ENCODE assay signal across 8 cellular contexts in the genomic region with DNA sequence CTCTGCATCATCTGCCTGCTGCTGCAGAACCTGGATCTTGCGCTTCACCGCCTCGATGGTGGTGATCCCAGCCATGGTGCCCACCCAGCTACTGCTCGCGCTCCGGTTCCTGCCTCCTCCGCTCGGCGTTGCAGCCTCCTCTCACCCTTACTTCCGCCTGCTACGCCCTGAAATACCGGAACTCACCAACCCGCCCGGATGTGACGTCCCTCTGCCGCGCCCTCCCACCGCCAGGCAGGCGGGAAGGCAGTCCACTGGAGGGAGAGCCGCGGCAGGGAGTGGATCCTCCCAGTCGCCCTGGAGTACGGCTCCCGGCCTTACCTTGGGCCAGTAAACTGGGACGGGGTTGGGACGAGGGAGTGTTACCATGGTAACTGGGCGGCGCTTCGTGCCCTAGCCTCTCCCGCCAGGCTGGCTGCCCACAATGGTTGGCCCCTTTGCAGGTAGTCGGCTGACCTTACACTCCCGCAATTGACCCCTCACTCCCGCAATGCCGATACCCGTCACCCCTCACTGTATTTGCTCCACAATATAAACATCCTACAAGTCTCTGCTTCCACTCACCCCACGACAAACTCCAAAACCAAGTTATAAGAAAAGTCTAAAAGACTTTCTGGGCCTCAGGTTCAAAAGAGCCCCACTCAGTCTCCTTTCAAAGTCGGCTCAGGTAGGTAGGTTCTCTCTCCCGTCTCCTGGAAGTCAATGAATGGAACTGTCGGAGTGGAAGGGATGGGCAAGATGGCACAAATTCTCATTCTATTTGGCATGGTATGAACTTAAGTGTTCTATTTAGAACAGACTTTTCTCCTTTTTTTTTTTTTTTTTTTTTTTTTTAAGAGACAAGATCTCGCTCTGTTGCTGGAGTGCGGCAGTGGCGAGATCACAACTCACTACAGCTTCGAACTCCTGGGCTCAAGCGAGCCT. TPM values are rescaled to one million over a fixed set of nuclear protein-coding genes. Genes with fewer than 3 reads are reported as not detected.
DNase-seq lines count a peak whose midpoint lies in the region; ATAC-seq and TF ChIP-seq lines count a peak whose summit lies in the region.

No MANE protein-coding gene starts in this region.

- peaks cover 46% of the 10 kb centered on the region for H3K79me2 ChIP-seq in GM23338 (replicated peaks; ENCODE audit: insufficient read depth)

- no peaks in the 10 kb centered on the region for H3K9me2 ChIP-seq in GM23338 (ENCODE audit: insufficient read depth)

- no peak overlapping the region; the same call in 1 of the 2 replicates for H2AFZ ChIP-seq in GM23338

- peaks cover 10% of the 10 kb centered on the region; the same call in 1 of the 2 replicates for H3K36me3 ChIP-seq in GM23338 (ENCODE audit: insufficient read depth)

- peak overlapping the region; percentile 98 for H3K27ac ChIP-seq in GM23338 (ENCODE audit: low read depth)

- intact Hi-C loops in activated T-helper 2 cell treated with anti-CD3 and anti-CD28 coated beads, Interferon-gamma antibody, Interleukin-2, Interleukin-4, amounts not matched to agents 10 μg/mL and 5 μg/mL and 100 μg/mL, durations not matched to agents 14 hours and 24 hours and 36 hours (cut with micrococcal nuclease), result loop anchor here (2.0 to 5.0 kb wide), 3 partner anchors 144 to 513 kb away; partner anchors contain the start of genes ATP8B2, ILF2 and RPS27

- peak overlapping the region; percentile 97 for H3K27ac Mint-ChIP-seq in GM23338
- H3K27ac Mint-ChIP-seq in activated T-helper 2 cell treated with anti-CD3 and anti-CD28 coated beads, Interferon-gamma antibody, Interleukin-2, Interleukin-4, amounts not matched to agents 10 μg/mL and 5 μg/mL and 100 μg/mL, durations not matched to agents 14 hours and 24 hours and 36 hours, result peak overlapping the region; percentile 98
- H3K27ac Mint-ChIP-seq in naive thymus-derived CD8-positive, alpha-beta T cell, result peak overlapping the region; percentile 95 to 100 (median 99)
- H3K27ac Mint-ChIP-seq in stimulated activated naive B cell treated with anti-CD40 and anti-IgM and Interleukin-4, amounts not matched to agents 10 μg/mL and 1 μg/mL and 100 μg/mL, for 72 hours, result peak overlapping the region; percentile 99

- TF ChIP-seq CTCF in GM23338 (conservative IDR thresholded peaks at IDR 0.05; ENCODE audit: low read depth in 2 of 2) (no peak), LNCaP clone FGC (IDR thresholded peaks at IDR 0.05; ENCODE audit: control insufficient read depth, extremely low read depth, insufficient read depth) (no peak), fibroblast of mammary gland (conservative IDR thresholded peaks at IDR 0.05; ENCODE audit: control insufficient read depth, insufficient read depth, low read depth, low read length) (no peak)

- H4K20me1 ChIP-seq in GM23338 (replicated peaks; ENCODE audit: insufficient read depth), result peaks cover 35% of the 10 kb centered on the region

- H3K27me3 ChIP-seq in GM23338 (ENCODE audit: insufficient read depth), result no peaks in the 10 kb centered on the region

- POLR2A ChIA-PET in naive thymus-derived CD8-positive, alpha-beta T cell (lab: Charles Lee), result interaction anchor here (0.6 to 6.6 kb wide), 9 partner anchors 10 to 193 kb away, joined by 3 to 73 read pairs (median 6); partner anchors contain the start of genes HAX1, RPS27 and UBAP2L

- peaks cover 64% of the 10 kb centered on the region for H3K4me1 Mint-ChIP-seq in GM23338
- H3K4me1 Mint-ChIP-seq in activated T-helper 2 cell treated with anti-CD3 and anti-CD28 coated beads, Interferon-gamma antibody, Interleukin-2, Interleukin-4, amounts not matched to agents 10 μg/mL and 5 μg/mL and 100 μg/mL, durations not matched to agents 14 hours and 24 hours and 36 hours (ENCODE audit: low read depth), result peaks cover 42% of the 10 kb centered on the region
- H3K4me1 Mint-ChIP-seq in naive thymus-derived CD8-positive, alpha-beta T cell, result peaks cover 36 to 51% (median 45%) of the 10 kb centered on the region in 4 donors
- H3K4me1 Mint-ChIP-seq in stimulated activated naive B cell treated with anti-CD40 and anti-IgM and Interleukin-4, amounts not matched to agents 10 μg/mL and 1 μg/mL and 100 μg/mL, for 72 hours, result peaks cover 25 to 39% of the 10 kb centered on the region in 2 donors

- DNase-seq in Daoy (ENCODE audit: low read depth) (peak; percentile 99), GM23338 (ENCODE audit: low spot score) (peak; percentile 99), LNCaP clone FGC (ENCODE audit: low read depth) (peak; percentile 96), RPMI8226 (peak; percentile 98), fibroblast of mammary gland (ENCODE audit: low read depth) (peak; percentile 92)
- DNase-seq in activated T-helper 2 cell treated with anti-CD3 and anti-CD28 coated beads, Interferon-gamma antibody, Interleukin-2, Interleukin-4, amounts not matched to agents 10 μg/mL and 5 μg/mL and 100 μg/mL, durations not matched to agents 14 hours and 24 hours and 36 hours (ENCODE audit: low spot score), result peak; percentile 93
- DNase-seq in naive thymus-derived CD8-positive, alpha-beta T cell, result peak; percentile 87 to 96 (median 94)
- peak; percentile 92 for DNase-seq in stimulated activated naive B cell treated with anti-CD40 and anti-IgM and Interleukin-4, amounts not matched to agents 10 μg/mL and 1 μg/mL and 100 μg/mL, for 72 hours

- peaks cover 60% of the 10 kb centered on the region for H3K4me1 ChIP-seq in GM23338 (ENCODE audit: insufficient read depth)

- H3K36me3 Mint-ChIP-seq in GM23338 (ENCODE audit: low read depth), result peaks cover 36% of the 10 kb centered on the region
- H3K36me3 Mint-ChIP-seq in activated T-helper 2 cell treated with anti-CD3 and anti-CD28 coated beads, Interferon-gamma antibody, Interleukin-2, Interleukin-4, amounts not matched to agents 10 μg/mL and 5 μg/mL and 100 μg/mL, durations not matched to agents 14 hours and 24 hours and 36 hours (ENCODE audit: low read depth), result peaks cover 40% of the 10 kb centered on the region
- peaks cover 2 to 29% (median 8%) of the 10 kb centered on the region in 3 donors for H3K36me3 Mint-ChIP-seq in naive thymus-derived CD8-positive, alpha-beta T cell
- H3K36me3 Mint-ChIP-seq in stimulated activated naive B cell treated with anti-CD40 and anti-IgM and Interleukin-4, amounts not matched to agents 10 μg/mL and 1 μg/mL and 100 μg/mL, for 72 hours, result peaks cover 28 to 36% of the 10 kb centered on the region in 2 donors

- peak; percentile 89 for ATAC-seq in GM23338
- ATAC-seq in naive thymus-derived CD8-positive, alpha-beta T cell, result peak; percentile 80 to 81
- ATAC-seq in stimulated activated naive B cell treated with anti-CD40 and anti-IgM and Interleukin-4, amounts not matched to agents 10 μg/mL and 1 μg/mL and 100 μg/mL, for 72 hours (replicated peaks), result peak; percentile 79 to 81

- peaks cover 12% of the 10 kb centered on the region for H3F3A ChIP-seq in GM23338 (replicated peaks; ENCODE audit: low read depth)

- peaks cover 4% of the 10 kb centered on the region; the same call in 1 of the 3 replicates for H3K9me3 Mint-ChIP-seq in GM23338
- H3K9me3 Mint-ChIP-seq in activated T-helper 2 cell treated with anti-CD3 and anti-CD28 coated beads, Interferon-gamma antibody, Interleukin-2, Interleukin-4, amounts not matched to agents 10 μg/mL and 5 μg/mL and 100 μg/mL, durations not matched to agents 14 hours and 24 hours and 36 hours, result no peaks in the 10 kb centered on the region
- no peaks in the 10 kb centered on the region for H3K9me3 Mint-ChIP-seq in naive thymus-derived CD8-positive, alpha-beta T cell
- H3K9me3 Mint-ChIP-seq in stimulated activated naive B cell treated with anti-CD40 and anti-IgM and Interleukin-4, amounts not matched to agents 10 μg/mL and 1 μg/mL and 100 μg/mL, for 72 hours, result no peaks in the 10 kb centered on the region

- H3K4me3 Mint-ChIP-seq in GM23338, result peak overlapping the region; percentile 100
- H3K4me3 Mint-ChIP-seq in activated T-helper 2 cell treated with anti-CD3 and anti-CD28 coated beads, Interferon-gamma antibody, Interleukin-2, Interleukin-4, amounts not matched to agents 10 μg/mL and 5 μg/mL and 100 μg/mL, durations not matched to agents 14 hours and 24 hours and 36 hours (ENCODE audit: low read depth), result peak overlapping the region; percentile 99
- peak overlapping the region; percentile 97 to 100 (median 100) for H3K4me3 Mint-ChIP-seq in naive thymus-derived CD8-positive, alpha-beta T cell
- peak overlapping the region; percentile 87 to 99 for H3K4me3 Mint-ChIP-seq in stimulated activated naive B cell treated with anti-CD40 and anti-IgM and Interleukin-4, amounts not matched to agents 10 μg/mL and 1 μg/mL and 100 μg/mL, for 72 hours

- H3K4me2 ChIP-seq in GM23338, result peak overlapping the region; percentile 88

- H3K4me3 ChIP-seq in GM23338, result peak overlapping the region; percentile 88
- H3K4me3 ChIP-seq in LNCaP clone FGC (ENCODE audit: low read depth, low read length), result peak overlapping the region; percentile 70
- H3K4me3 ChIP-seq in fibroblast of mammary gland (ENCODE audit: control insufficient read depth, low read depth, low read length), result peak overlapping the region; percentile 99

- peaks cover 8% of the 10 kb centered on the region for H3K27me3 Mint-ChIP-seq in GM23338 (ENCODE audit: insufficient read depth, low read depth, poor library complexity)
- peaks cover 3% of the 10 kb centered on the region for H3K27me3 Mint-ChIP-seq in activated T-helper 2 cell treated with anti-CD3 and anti-CD28 coated beads, Interferon-gamma antibody, Interleukin-2, Interleukin-4, amounts not matched to agents 10 μg/mL and 5 μg/mL and 100 μg/mL, durations not matched to agents 14 hours and 24 hours and 36 hours (ENCODE audit: low read depth)
- H3K27me3 Mint-ChIP-seq in naive thymus-derived CD8-positive, alpha-beta T cell, result peaks cover 0 to 6% (median 0%) of the 10 kb centered on the region in 5 donors
- no peaks in the 10 kb centered on the region for H3K27me3 Mint-ChIP-seq in stimulated activated naive B cell treated with anti-CD40 and anti-IgM and Interleukin-4, amounts not matched to agents 10 μg/mL and 1 μg/mL and 100 μg/mL, for 72 hours

RNA-seq across cellular contexts. Expression of gene TPM3, which starts 8.6 kb away (rescaled TPM):
- 1,219 and 1,519 TPM in 2 replicates for total RNA-seq in Daoy (2014; rRNA removed; shearing (Covaris generic))
- total RNA-seq in GM23338 (2014; rRNA removed; shearing (Covaris generic)), result 685 and 747 TPM in 2 replicates
- polyA plus RNA-seq in GM23338 (2016; fragmentation: Nextera tagmentation; extraction: Ambion mirVana), result 502 and 544 TPM in 2 replicates
- 696 and 759 TPM in 2 replicates for total RNA-seq in activated T-helper 2 cell treated with anti-CD3 and anti-CD28 coated beads, Interferon-gamma antibody, Interleukin-2, Interleukin-4, amounts not matched to agents 10 μg/mL and 5 μg/mL and 100 μg/mL, durations not matched to agents 14 hours and 24 hours and 36 hours
- total RNA-seq in naive thymus-derived CD8-positive, alpha-beta T cell, result 100 to 1,000 TPM; 287 to 307 TPM
- 1,000 to 10,000 TPM in 1 of 3 donors, 100 to 1,000 TPM in 2; 791 to 1,022 (median 805) TPM for polyA plus RNA-seq in naive thymus-derived CD8-positive, alpha-beta T cell

RNA-seq across cellular contexts. Expression of gene CFAP141, which starts 22.8 kb away (rescaled TPM):
- not detected in 2 replicates for total RNA-seq in Daoy (2014; rRNA removed; shearing (Covaris generic))
- not detected in 2 replicates for total RNA-seq in GM23338 (2014; rRNA removed; shearing (Covaris generic))
- polyA plus RNA-seq in GM23338 (2016; fragmentation: Nextera tagmentation; extraction: Ambion mirVana), result not detected in 2 replicates
- total RNA-seq in activated T-helper 2 cell treated with anti-CD3 and anti-CD28 coated beads, Interferon-gamma antibody, Interleukin-2, Interleukin-4, amounts not matched to agents 10 μg/mL and 5 μg/mL and 100 μg/mL, durations not matched to agents 14 hours and 24 hours and 36 hours, result not detected in 2 replicates
- not detected for total RNA-seq in naive thymus-derived CD8-positive, alpha-beta T cell
- polyA plus RNA-seq in naive thymus-derived CD8-positive, alpha-beta T cell, result not detected

RNA-seq across cellular contexts. Expression of gene NUP210L, which starts 28.4 kb away (rescaled TPM):
- not detected in 2 replicates for total RNA-seq in Daoy (2014; rRNA removed; shearing (Covaris generic))
- not detected in 2 replicates for total RNA-seq in GM23338 (2014; rRNA removed; shearing (Covaris generic))
- polyA plus RNA-seq in GM23338 (2016; fragmentation: Nextera tagmentation; extraction: Ambion mirVana), result 0.10 and 0.19 TPM in 2 replicates
- total RNA-seq in activated T-helper 2 cell treated with anti-CD3 and anti-CD28 coated beads, Interferon-gamma antibody, Interleukin-2, Interleukin-4, amounts not matched to agents 10 μg/mL and 5 μg/mL and 100 μg/mL, durations not matched to agents 14 hours and 24 hours and 36 hours, result 0.05 and 0.07 TPM in 2 replicates
- total RNA-seq in naive thymus-derived CD8-positive, alpha-beta T cell, result under 1 TPM; 0.16 to 0.22 TPM
- polyA plus RNA-seq in naive thymus-derived CD8-positive, alpha-beta T cell, result under 1 TPM in 1 of 3 donors, not detected in 2; 0.06 TPM

RNA-seq across cellular contexts. Expression of gene UBAP2L, which starts 37.4 kb away (rescaled TPM):
- total RNA-seq in Daoy (2014; rRNA removed; shearing (Covaris generic)), result 98.6 and 105 TPM in 2 replicates
- total RNA-seq in GM23338 (2014; rRNA removed; shearing (Covaris generic)), result 157 and 164 TPM in 2 replicates
- 94.9 and 98.5 TPM in 2 replicates for polyA plus RNA-seq in GM23338 (2016; fragmentation: Nextera tagmentation; extraction: Ambion mirVana)
- total RNA-seq in activated T-helper 2 cell treated with anti-CD3 and anti-CD28 coated beads, Interferon-gamma antibody, Interleukin-2, Interleukin-4, amounts not matched to agents 10 μg/mL and 5 μg/mL and 100 μg/mL, durations not matched to agents 14 hours and 24 hours and 36 hours, result 259 and 263 TPM in 2 replicates
- total RNA-seq in naive thymus-derived CD8-positive, alpha-beta T cell, result 100 to 1,000 TPM; 205 to 206 TPM
- 10 to 100 TPM; 42.0 to 70.5 (median 54.8) TPM for polyA plus RNA-seq in naive thymus-derived CD8-positive, alpha-beta T cell

Comparison
In these comparisons a context has a peak if more than half of its experiments do, and no peak if none do; other contexts are left out.
1. Peak in every context shown above with its lines: DNase-seq, ATAC-seq, H3K4me3 ChIP-seq and H3K27ac ChIP-seq.